8 cellular contexts compared by ENCODE assay signal in the genomic region with DNA sequence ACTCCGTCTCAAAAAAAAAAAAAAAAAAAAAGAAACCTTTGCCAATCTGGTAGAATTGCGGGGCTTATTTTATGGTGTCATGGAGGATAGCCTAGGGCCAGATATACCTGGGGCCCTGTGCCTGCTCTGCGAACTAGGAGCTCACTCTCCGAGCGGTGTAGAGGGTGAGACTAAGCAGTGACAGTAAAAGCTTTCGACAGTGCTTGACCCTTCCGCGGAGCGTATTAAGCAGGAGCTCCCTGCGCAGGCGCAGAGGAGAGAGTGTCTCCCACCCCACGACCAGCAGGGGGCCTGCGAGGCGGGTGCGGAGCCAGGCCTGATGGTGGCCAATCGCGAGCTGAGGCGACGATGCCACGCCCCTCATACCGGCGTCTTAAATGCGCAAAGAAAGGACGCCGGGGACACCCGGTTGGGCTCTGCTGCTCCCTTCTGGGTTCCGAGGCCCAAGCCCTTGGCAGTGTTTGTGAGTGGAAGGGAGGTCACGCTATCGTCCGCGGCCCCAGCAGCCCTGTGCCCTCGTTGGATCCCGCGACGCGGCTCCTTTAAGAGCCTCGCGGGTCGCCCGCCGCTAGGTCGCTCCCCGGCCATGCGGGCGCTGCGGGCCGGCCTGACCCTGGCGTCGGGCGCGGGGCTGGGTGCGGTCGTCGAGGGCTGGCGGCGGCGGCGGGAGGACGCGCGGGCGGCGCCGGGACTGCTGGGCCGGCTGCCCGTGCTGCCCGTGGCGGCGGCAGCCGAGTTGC. TPM values are rescaled to one million over a fixed set of nuclear protein-coding genes. Genes with fewer than 3 reads are reported as not detected.
DNase-seq lines count a peak whose midpoint lies in the region; ATAC-seq and TF ChIP-seq lines count a peak whose summit lies in the region.

Gene ENDOG (plus strand): TSS at position 402 of the 740 bp plus-strand sequence. CDS start 185 bp downstream, at position 587.

- DNase-seq in CD14-positive monocyte (ENCODE audit: low spot score) (peak; percentile 96), NCI-H748 (lab: John Stamatoyannopoulos, UW; ENCODE audit: unreplicated experiment) (peak; percentile 99), dedifferentiated amniotic fluid mesenchymal stem cell (ENCODE audit: extremely low spot score) (peak; percentile 96), left kidney (ENCODE audit: low read depth, low spot score) (peak; percentile 99)
- peak; percentile 96 for DNase-seq in activated CD4-positive, alpha-beta T cell treated with anti-CD3 and anti-CD28 coated beads, Interleukin-2, amount 50 U/mL, for 1 hour
- peak; percentile 98 to 99 for DNase-seq in stimulated activated CD4-positive, alpha-beta T cell treated with anti-CD3 and anti-CD28 coated beads, Interleukin-2, amount 100 ng/mL, for 24 hours

- intact Hi-C loops in CD14-positive monocyte (cut with micrococcal nuclease) = no loop called here

- TF ChIP-seq CTCF in CD14-positive monocyte (IDR thresholded peaks at IDR 0.05) = peak; percentile 96

- H3K36me3 Mint-ChIP-seq in CD14-positive monocyte = peaks cover 16 to 24% of the 10 kb centered on the region in 2 donors

- peak within 1 kb of the TSS; percentile 79 to 94 (median 90) for H3K27ac Mint-ChIP-seq in CD14-positive monocyte

- peaks cover 19% of the 10 kb centered on the region for H3K4me1 Mint-ChIP-seq in CD14-positive monocyte

- peaks cover 3 to 10% (median 9%) of the 10 kb centered on the region in 3 donors for H3K27me3 Mint-ChIP-seq in CD14-positive monocyte (ENCODE audit: low read depth in 3 of 3)

- ATAC-seq in GM19328 (IDR thresholded peaks at IDR 0.05; ENCODE audit: unreplicated experiment) (peak; percentile 83), HG03521 (IDR thresholded peaks at IDR 0.05; ENCODE audit: unreplicated experiment) (peak; percentile 85)

- peaks cover 0 to 3% (median 0%) of the 10 kb centered on the region in 7 donors for H3K9me3 Mint-ChIP-seq in CD14-positive monocyte

- H3K4me3 Mint-ChIP-seq in CD14-positive monocyte = peak within 1 kb of the TSS; percentile 82 to 92

RNA-seq across cellular contexts. Expression of gene ENDOG, which starts in this region (rescaled TPM):
- 10 to 100 TPM; 13.0 to 24.6 TPM for polyA plus RNA-seq in CD14-positive monocyte

Comparison
In these comparisons a context has a peak if more than half of its experiments do, and no peak if none do; other contexts are left out.
1. Peak in every context shown above with its lines: DNase-seq and ATAC-seq.